ENCODE assay signal across 8 cellular contexts in the genomic region with DNA sequence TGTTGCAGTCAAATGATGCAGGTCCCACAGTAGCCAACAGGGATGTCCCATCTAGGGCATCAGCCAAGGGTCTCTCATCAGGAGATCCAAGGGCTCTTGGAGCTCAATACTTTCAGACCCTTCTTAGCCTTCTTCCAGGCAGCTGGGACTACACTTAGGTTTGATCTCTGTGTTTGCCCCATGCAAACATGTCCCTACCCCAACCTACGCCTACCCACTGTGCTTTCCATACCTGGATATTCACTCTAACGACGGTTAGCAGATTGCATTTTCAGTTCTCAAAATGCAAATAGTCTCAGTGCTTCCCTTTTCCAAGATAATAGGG. TPM values are rescaled to one million over a fixed set of nuclear protein-coding genes. Genes with fewer than 3 reads are reported as not detected.
A peak's percentile ranks its signal among the peaks of the same experiment; 100 is the strongest.
DNase-seq lines count a peak whose midpoint lies in the region; ATAC-seq, FAIRE-seq and TF ChIP-seq lines count a peak whose summit lies in the region.

No MANE protein-coding gene starts in this region.

- peaks cover 6 to 10% (median 9%) of the 10 kb centered on the region in 3 donors for H3K4me1 Mint-ChIP-seq in CD8-positive, alpha-beta memory T cell
- H3K4me1 Mint-ChIP-seq in MCF 10A (ENCODE audit: insufficient read depth, unreplicated experiment): no peaks in the 10 kb centered on the region
- peaks cover 12% of the 10 kb centered on the region for H3K4me1 Mint-ChIP-seq in neural progenitor cell

- POLR2A ChIA-PET in CD8-positive, alpha-beta memory T cell (lab: Charles Lee): interaction anchor here (1.1 to 2.2 kb wide), 4 partner anchors 14 to 329 kb away, joined by 3 to 18 read pairs (median 11); a partner anchor contains a TSS
- POLR2A ChIA-PET in MCF 10A (lab: Yijun Ruan, JAX): interaction anchor here (1.0 to 2.9 kb wide), 14 partner anchors 13 to 749 kb away, joined by 3 to 62 read pairs (median 4); a partner anchor contains a TSS

- peaks cover 0 to 1% of the 10 kb centered on the region in 2 donors for H3K27me3 Mint-ChIP-seq in CD8-positive, alpha-beta memory T cell
- H3K27me3 Mint-ChIP-seq in MCF 10A (ENCODE audit: insufficient read depth, unreplicated experiment): no peaks in the 10 kb centered on the region
- peaks cover 7% of the 10 kb centered on the region for H3K27me3 Mint-ChIP-seq in neural progenitor cell (ENCODE audit: insufficient read depth, low read depth)

- H3K4me1 ChIP-seq in CD8-positive, alpha-beta memory T cell (ENCODE audit: insufficient read depth, low read length): no peaks in the 10 kb centered on the region
- peaks cover 8% of the 10 kb centered on the region for H3K4me1 ChIP-seq in neural progenitor cell

- peak overlapping the region; percentile 85 to 100 (median 95) for H3K27ac Mint-ChIP-seq in CD8-positive, alpha-beta memory T cell
- H3K27ac Mint-ChIP-seq in MCF 10A (ENCODE audit: low read depth, unreplicated experiment) (peak overlapping the region; percentile 69), neural progenitor cell (no peak overlapping the region)

- CTCF ChIA-PET in CD8-positive, alpha-beta memory T cell (lab: Charles Lee): interaction anchor here (0.9 to 12.9 kb wide), 22 partner anchors 8 to 340 kb away, joined by 3 to 285 read pairs (median 4); a partner anchor contains a TSS
- CTCF ChIA-PET in MCF 10A (lab: Yijun Ruan, JAX): interaction anchor here (0.6 to 13.5 kb wide), 38 partner anchors 8 to 750 kb away, joined by 3 to 364 read pairs (median 4); no protein-coding TSS in a partner anchor

- DNase-seq in CD8-positive, alpha-beta memory T cell: no peak
- DNase-seq in MCF 10A (ENCODE audit: unreplicated experiment): no peak
- DNase-seq in neural progenitor cell (ENCODE audit: low spot score): no peak
- DNase-seq in activated gamma-delta T cell treated with Interleukin-2 at 50 U/mL for 16 hours: no peak
- DNase-seq in NCI-H1092 (lab: John Stamatoyannopoulos, UW): no peak
- no peak for DNase-seq in H54 (ENCODE audit: insufficient read length, low spot score)

- TF ChIP-seq CTCF in MCF 10A (IDR thresholded peaks at IDR 0.05; ENCODE audit: unreplicated experiment) (no peak), neural progenitor cell (IDR thresholded peaks at IDR 0.05) (no peak)

- H3K4me3 ChIP-seq in CD8-positive, alpha-beta memory T cell (ENCODE audit: low read length): peak overlapping the region; percentile 94
- H3K4me3 ChIP-seq in neural progenitor cell: no peak overlapping the region

- no peak for FAIRE-seq in H54 (lab: Jason Lieb, UNC)

- no peak overlapping the region for H2AFZ ChIP-seq in neural progenitor cell (replicated peaks)

- TF ChIP-seq POLR2A in H54 (IDR thresholded peaks at IDR 0.05; ENCODE audit: low read depth, low read length): no peak

- ATAC-seq in HG03432 (IDR thresholded peaks at IDR 0.05; ENCODE audit: unreplicated experiment) (peak; percentile 13), GM18907 (IDR thresholded peaks at IDR 0.05; ENCODE audit: unreplicated experiment) (no peak)

- H3K27ac ChIP-seq in CD8-positive, alpha-beta memory T cell (ENCODE audit: low read depth, low read length): peak overlapping the region; percentile 87
- no peak overlapping the region for H3K27ac ChIP-seq in neural progenitor cell

- no peaks in the 10 kb centered on the region for H3K27me3 ChIP-seq in CD8-positive, alpha-beta memory T cell (ENCODE audit: insufficient read depth, low read length, poor library complexity, severe bottlenecking)
- H3K27me3 ChIP-seq in neural progenitor cell: no peaks in the 10 kb centered on the region

- H3K9ac ChIP-seq in neural progenitor cell: no peak overlapping the region

- H3K4me2 ChIP-seq in neural progenitor cell: peak overlapping the region; percentile 81

- no peaks in the 10 kb centered on the region for H4K20me1 ChIP-seq in neural progenitor cell (ENCODE audit: low read depth)

- peak overlapping the region; percentile 85 to 98 (median 95) for H3K4me3 Mint-ChIP-seq in CD8-positive, alpha-beta memory T cell
- H3K4me3 Mint-ChIP-seq in MCF 10A (ENCODE audit: unreplicated experiment) (peak overlapping the region; percentile 81), neural progenitor cell (peak overlapping the region; percentile 95)

- H3K9me3 ChIP-seq in CD8-positive, alpha-beta memory T cell (ENCODE audit: low read length): no peaks in the 10 kb centered on the region
- H3K9me3 ChIP-seq in neural progenitor cell (ENCODE audit: low read depth): no peaks in the 10 kb centered on the region

- no peaks in the 10 kb centered on the region for H3K36me3 ChIP-seq in CD8-positive, alpha-beta memory T cell (ENCODE audit: insufficient read depth, low read length)
- H3K36me3 ChIP-seq in neural progenitor cell: no peaks in the 10 kb centered on the region

- peaks cover 14% of the 10 kb centered on the region for H3F3A ChIP-seq in neural progenitor cell (ENCODE audit: low read depth)

- no TSS peak for BruUV-seq in MCF 10A (replicated peaks; lab: Mats Ljungman, UMichigan)

- peaks cover 0 to 11% (median 0%) of the 10 kb centered on the region in 3 donors for H3K36me3 Mint-ChIP-seq in CD8-positive, alpha-beta memory T cell
- H3K36me3 Mint-ChIP-seq in MCF 10A (ENCODE audit: insufficient read depth, unreplicated experiment) (no peaks in the 10 kb centered on the region), neural progenitor cell (no peaks in the 10 kb centered on the region)

- H3K79me2 ChIP-seq in neural progenitor cell (ENCODE audit: low read depth): peaks cover 17% of the 10 kb centered on the region

- intact Hi-C loops in MCF 10A (cut with micrococcal nuclease): loop anchor here (1.0 to 10.0 kb wide), 9 partner anchors 103 to 410 kb away; a partner anchor contains a TSS

- no peaks in the 10 kb centered on the region for H3K9me3 Mint-ChIP-seq in CD8-positive, alpha-beta memory T cell
- H3K9me3 Mint-ChIP-seq in MCF 10A (ENCODE audit: unreplicated experiment) (no peaks in the 10 kb centered on the region), neural progenitor cell (no peaks in the 10 kb centered on the region)

RNA-seq across cellular contexts. Expression of a gene that starts 0.8 kb away (rescaled TPM):
- total RNA-seq in CD8-positive, alpha-beta memory T cell: 1 to 10 TPM; 8.0 to 8.4 TPM
- 7.6 TPM for polyA plus RNA-seq in CD8-positive, alpha-beta memory T cell
- 21.3 and 25.9 TPM in 2 replicates for total RNA-seq in MCF 10A (2022)
- total RNA-seq in neural progenitor cell (ENCODE audit: low replicate concordance): 59.8 and 101 TPM in 2 replicates

RNA-seq across cellular contexts. Expression of a gene that starts 13.7 kb away (rescaled TPM):
- total RNA-seq in CD8-positive, alpha-beta memory T cell: 1 to 10 TPM; 8.4 to 8.5 TPM
- 8.9 TPM for polyA plus RNA-seq in CD8-positive, alpha-beta memory T cell
- total RNA-seq in MCF 10A (2022) (14.1 and 15.0 TPM in 2 replicates), neural progenitor cell (ENCODE audit: low replicate concordance) (9.8 and 13.2 TPM in 2 replicates)
